ENCODE assay signal across 37 cellular contexts in genomic region chr9:14185016-14185415, GRCh38.
"Had no signal": no experiment of that assay in that cellular context is flagged by ENCODE, and none has a peak within 500 bp of the region (broad histone marks: within the 10 kb centered on the region; RNA-seq: fewer than 3 reads in every experiment).

No MANE protein-coding gene starts in this region.

- H3K27me3 ChIP-seq: adrenal gland, ascending aorta, body of pancreas, brain microvascular endothelial cell, cardiac muscle cell had no signal

- DNase-seq: activated effector memory CD4-positive, alpha-beta T cell treated with anti-CD3 and anti-CD28 coated beads, Interleukin-2, amount 50 U/mL, for 16 hours; activated effector memory CD4-positive, alpha-beta T cell treated with Interleukin-2 at 50 U/mL for 16 hours; activated gamma-delta T cell; activated gamma-delta T cell treated with Interleukin-2 at 50 U/mL for 16 hours; activated naive CD4-positive, alpha-beta T cell; activated naive CD4-positive, alpha-beta T cell treated with anti-CD3 and anti-CD28 coated beads for 36 hours; activated naive CD4-positive, alpha-beta T cell treated with anti-CD3 and anti-CD28 coated beads, Interleukin-2, amount 10 ng/mL, durations not matched to agents 7 days and 5 days; activated naive CD4-positive, alpha-beta T cell treated with anti-CD3 and anti-CD28 coated beads, Interleukin-2, amount 50 U/mL, for 16 hours; activated naive CD4-positive, alpha-beta T cell treated with Interleukin-2 at 50 U/mL for 16 hours; activated naive CD8-positive, alpha-beta T cell treated with anti-CD3 and anti-CD28 coated beads for 36 hours; activated naive CD8-positive, alpha-beta T cell treated with anti-CD3 and anti-CD28 coated beads, Interleukin-2, amount 10 ng/mL, durations not matched to agents 7 days and 5 days; activated naive CD8-positive, alpha-beta T cell treated with anti-CD3 and anti-CD28 coated beads, Interleukin-2, amount 50 U/mL, for 24 hours; activated T-cell treated with anti-CD3 and anti-CD28 coated beads, Interleukin-2, amount 50 U/mL, for 1 hour; activated T-cell treated with anti-CD3 and anti-CD28 coated beads, Interleukin-2, amount 50 U/mL, for 24 hours; activated T-cell treated with anti-CD3 and anti-CD28 coated beads, Interleukin-2, amount 50 U/mL, for 4 hours; activated T-cell treated with anti-CD3 and anti-CD28 coated beads, Interleukin-2, amount 50 U/mL, for 48 hours; activated T-cell treated with anti-CD3 and anti-CD28 coated beads, Interleukin-2, amount 50 U/mL, for 72 hours; adrenal gland; amniotic stem cell; amygdala; anterior cingulate cortex; aorta; body of pancreas; brain microvascular endothelial cell; caudate nucleus; central memory CD4-positive, alpha-beta T cell; cerebellar nuclear complex had no signal

- H3K4me3 Mint-ChIP-seq: activated naive CD4-positive, alpha-beta T cell treated with anti-CD3 and anti-CD28 coated beads for 36 hours; activated naive CD4-positive, alpha-beta T cell treated with anti-CD3 and anti-CD28 coated beads, Interleukin-2, amount 10 ng/mL, durations not matched to agents 7 days and 5 days; activated naive CD4-positive, alpha-beta T cell treated with anti-CD3 and anti-CD28 coated beads, Interleukin-2, amount 50 U/mL, for 24 hours; activated naive CD8-positive, alpha-beta T cell; activated naive CD8-positive, alpha-beta T cell treated with anti-CD3 and anti-CD28 coated beads for 36 hours; activated naive CD8-positive, alpha-beta T cell treated with anti-CD3 and anti-CD28 coated beads, Interleukin-2, amount 10 ng/mL, durations not matched to agents 7 days and 5 days; activated naive CD8-positive, alpha-beta T cell treated with anti-CD3 and anti-CD28 coated beads, Interleukin-2, amount 50 U/mL, for 24 hours; activated T-cell treated with anti-CD3 and anti-CD28 coated beads, Interleukin-2, amount 50 U/mL, for 24 hours; activated T-cell treated with anti-CD3 and anti-CD28 coated beads, Interleukin-2, amount 50 U/mL, for 4 hours; activated T-cell treated with anti-CD3 and anti-CD28 coated beads, Interleukin-2, amount 50 U/mL, for 72 hours; activated T-helper 1 cell treated with anti-CD3 and anti-CD28 coated beads, Interleukin-12 subunit alpha, Interleukin-12 subunit beta, Interleukin-2, Interleukin-4 antibody, amounts not matched to agents 30 ng/mL and 10 ng/mL and 1 ng/mL, durations not matched to agents 14 hours and 24 hours and 36 hours; activated T-helper 17 cell treated with anti-CD3 and anti-CD28 coated beads, Interleukin-2, amount 50 U/mL, for 72 hours; brain; central memory CD8-positive, alpha-beta T cell had no signal

- H3K9me3 Mint-ChIP-seq: activated naive CD4-positive, alpha-beta T cell treated with anti-CD3 and anti-CD28 coated beads, Interleukin-2, amount 10 ng/mL, durations not matched to agents 7 days and 5 days; activated naive CD4-positive, alpha-beta T cell treated with anti-CD3 and anti-CD28 coated beads, Interleukin-2, amount 50 U/mL, for 24 hours; activated naive CD4-positive, alpha-beta T cell treated with anti-CD3 and anti-CD28 coated beads, Interleukin-2, amount 50 U/mL, for 72 hours; activated naive CD8-positive, alpha-beta T cell treated with anti-CD3 and anti-CD28 coated beads for 36 hours; activated naive CD8-positive, alpha-beta T cell treated with anti-CD3 and anti-CD28 coated beads, Interleukin-2, amount 10 ng/mL, durations not matched to agents 7 days and 5 days; activated naive CD8-positive, alpha-beta T cell treated with anti-CD3 and anti-CD28 coated beads, Interleukin-2, amount 50 U/mL, for 24 hours; activated T-cell treated with anti-CD3 and anti-CD28 coated beads, Interleukin-2, amount 50 U/mL, for 4 hours; activated T-cell treated with anti-CD3 and anti-CD28 coated beads, Interleukin-2, amount 50 U/mL, for 72 hours; activated T-helper 1 cell treated with anti-CD3 and anti-CD28 coated beads, Interleukin-12 subunit alpha, Interleukin-12 subunit beta, Interleukin-2, Interleukin-4 antibody, amounts not matched to agents 30 ng/mL and 10 ng/mL and 1 ng/mL, durations not matched to agents 14 hours and 24 hours and 36 hours; activated T-helper 17 cell treated with anti-CD3 and anti-CD28 coated beads, Interleukin-2, amount 50 U/mL, for 72 hours; activated T-helper 2 cell treated with anti-CD3 and anti-CD28 coated beads, Interferon-gamma antibody, Interleukin-2, Interleukin-4, amounts not matched to agents 10 μg/mL and 5 μg/mL and 100 μg/mL, durations not matched to agents 14 hours and 24 hours and 36 hours; brain had no signal

- H3K27ac ChIP-seq: adrenal gland, ascending aorta, brain microvascular endothelial cell, cardiac muscle cell had no signal

- H3K36me3 Mint-ChIP-seq: activated naive CD4-positive, alpha-beta T cell treated with anti-CD3 and anti-CD28 coated beads, Interleukin-2, amount 10 ng/mL, durations not matched to agents 7 days and 5 days; activated naive CD4-positive, alpha-beta T cell treated with anti-CD3 and anti-CD28 coated beads, Interleukin-2, amount 50 U/mL, for 24 hours; activated naive CD4-positive, alpha-beta T cell treated with anti-CD3 and anti-CD28 coated beads, Interleukin-2, amount 50 U/mL, for 72 hours; activated naive CD8-positive, alpha-beta T cell; activated naive CD8-positive, alpha-beta T cell treated with anti-CD3 and anti-CD28 coated beads for 36 hours; activated naive CD8-positive, alpha-beta T cell treated with anti-CD3 and anti-CD28 coated beads, Interleukin-2, amount 10 ng/mL, durations not matched to agents 7 days and 5 days; brain had no signal

- ATAC-seq: activated naive CD4-positive, alpha-beta T cell treated with anti-CD3 and anti-CD28 coated beads, Interleukin-2, amount 50 U/mL, for 72 hours; activated naive CD8-positive, alpha-beta T cell treated with anti-CD3 and anti-CD28 coated beads, Interleukin-2, amount 50 U/mL, for 24 hours; activated T-cell treated with anti-CD3 and anti-CD28 coated beads, Interleukin-2, amount 50 U/mL, for 4 hours; activated T-cell treated with anti-CD3 and anti-CD28 coated beads, Interleukin-2, amount 50 U/mL, for 72 hours; activated T-helper 17 cell treated with anti-CD3 and anti-CD28 coated beads, Interleukin-2, amount 50 U/mL, for 72 hours; body of pancreas had no signal

- H3K27ac Mint-ChIP-seq: activated naive CD4-positive, alpha-beta T cell treated with anti-CD3 and anti-CD28 coated beads for 36 hours; activated naive CD4-positive, alpha-beta T cell treated with anti-CD3 and anti-CD28 coated beads, Interleukin-2, amount 10 ng/mL, durations not matched to agents 7 days and 5 days; activated naive CD4-positive, alpha-beta T cell treated with anti-CD3 and anti-CD28 coated beads, Interleukin-2, amount 50 U/mL, for 24 hours; activated naive CD4-positive, alpha-beta T cell treated with anti-CD3 and anti-CD28 coated beads, Interleukin-2, amount 50 U/mL, for 72 hours; activated naive CD8-positive, alpha-beta T cell; activated naive CD8-positive, alpha-beta T cell treated with anti-CD3 and anti-CD28 coated beads for 36 hours; activated naive CD8-positive, alpha-beta T cell treated with anti-CD3 and anti-CD28 coated beads, Interleukin-2, amount 10 ng/mL, durations not matched to agents 7 days and 5 days; activated naive CD8-positive, alpha-beta T cell treated with anti-CD3 and anti-CD28 coated beads, Interleukin-2, amount 50 U/mL, for 24 hours; activated T-cell treated with anti-CD3 and anti-CD28 coated beads, Interleukin-2, amount 50 U/mL, for 24 hours; activated T-cell treated with anti-CD3 and anti-CD28 coated beads, Interleukin-2, amount 50 U/mL, for 72 hours; activated T-helper 1 cell treated with anti-CD3 and anti-CD28 coated beads, Interleukin-12 subunit alpha, Interleukin-12 subunit beta, Interleukin-2, Interleukin-4 antibody, amounts not matched to agents 30 ng/mL and 10 ng/mL and 1 ng/mL, durations not matched to agents 14 hours and 24 hours and 36 hours; activated T-helper 17 cell treated with anti-CD3 and anti-CD28 coated beads, Interleukin-2, amount 50 U/mL, for 72 hours; activated T-helper 2 cell treated with anti-CD3 and anti-CD28 coated beads, Interferon-gamma antibody, Interleukin-2, Interleukin-4, amounts not matched to agents 10 μg/mL and 5 μg/mL and 100 μg/mL, durations not matched to agents 14 hours and 24 hours and 36 hours had no signal

- H3K4me3 ChIP-seq: adrenal gland, ascending aorta, body of pancreas, cardiac muscle cell had no signal

- H3K27me3 Mint-ChIP-seq: activated naive CD4-positive, alpha-beta T cell treated with anti-CD3 and anti-CD28 coated beads, Interleukin-2, amount 10 ng/mL, durations not matched to agents 7 days and 5 days; activated naive CD8-positive, alpha-beta T cell; activated naive CD8-positive, alpha-beta T cell treated with anti-CD3 and anti-CD28 coated beads, Interleukin-2, amount 10 ng/mL, durations not matched to agents 7 days and 5 days; activated naive CD8-positive, alpha-beta T cell treated with anti-CD3 and anti-CD28 coated beads, Interleukin-2, amount 50 U/mL, for 24 hours; activated T-cell treated with anti-CD3 and anti-CD28 coated beads, Interleukin-2, amount 50 U/mL, for 24 hours; brain; central memory CD8-positive, alpha-beta T cell had no signal

- H3K4me1 Mint-ChIP-seq: activated naive CD4-positive, alpha-beta T cell treated with anti-CD3 and anti-CD28 coated beads, Interleukin-2, amount 10 ng/mL, durations not matched to agents 7 days and 5 days; activated naive CD4-positive, alpha-beta T cell treated with anti-CD3 and anti-CD28 coated beads, Interleukin-2, amount 50 U/mL, for 24 hours; activated naive CD8-positive, alpha-beta T cell treated with anti-CD3 and anti-CD28 coated beads for 36 hours; activated naive CD8-positive, alpha-beta T cell treated with anti-CD3 and anti-CD28 coated beads, Interleukin-2, amount 10 ng/mL, durations not matched to agents 7 days and 5 days; activated naive CD8-positive, alpha-beta T cell treated with anti-CD3 and anti-CD28 coated beads, Interleukin-2, amount 50 U/mL, for 24 hours; activated T-helper 17 cell treated with anti-CD3 and anti-CD28 coated beads, Interleukin-2, amount 50 U/mL, for 72 hours; central memory CD8-positive, alpha-beta T cell had no signal

- H3K9me3 ChIP-seq: adrenal gland, ascending aorta, body of pancreas had no signal

- H3K36me3 ChIP-seq: adrenal gland, ascending aorta, brain microvascular endothelial cell, cardiac muscle cell had no signal
